1 cellular context compared by ENCODE assay signal in genomic region chr1:94795321-94795899, GRCh38.
TF ChIP-seq lines count a peak whose summit lies in the region.

No MANE protein-coding gene starts in this region.

TF ChIP-seq in IMR-90, 13 proteins besides CTCF, POLR2A, EP300 and RAD21 (continued from another document):
- no peak for TF ChIP-seq MXI1 (IDR thresholded peaks at IDR 0.05; ENCODE audit: borderline replicate concordance, low read depth, low read length)
- TF ChIP-seq CEBPB (IDR thresholded peaks at IDR 0.05; ENCODE audit: low read depth, low read length) = no peak
- TF ChIP-seq NFE2L2 (IDR thresholded peaks at IDR 0.05; ENCODE audit: low read depth, low read length) = no peak
